9 cellular contexts compared by ENCODE assay signal in the genomic region with DNA sequence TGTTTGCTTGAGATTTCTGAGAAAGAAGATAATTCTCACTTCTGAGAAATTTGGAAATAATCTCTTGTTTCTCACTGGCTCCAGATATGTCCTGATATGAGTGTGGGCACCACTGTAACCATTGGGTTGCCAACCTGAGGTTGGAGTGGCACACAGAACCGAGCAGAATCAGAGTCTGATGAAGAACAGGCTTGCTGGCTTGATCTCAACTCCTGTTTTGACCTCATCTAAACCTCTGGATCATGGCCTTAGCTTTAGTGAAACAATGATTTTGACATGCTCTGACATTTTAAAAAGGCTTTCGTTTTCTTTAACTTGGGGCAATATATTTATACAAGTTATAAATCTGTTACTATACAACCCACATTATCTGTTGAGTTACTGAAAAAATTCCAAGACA.
"Had no signal": no experiment of that assay in that cellular context is flagged by ENCODE, and none has a peak within 500 bp of the region (broad histone marks: within the 10 kb centered on the region; RNA-seq: fewer than 3 reads in every experiment).

No MANE protein-coding gene starts in this region.

- H3K4me3 ChIP-seq: GM23248, GM23338, HAP-1 had no signal

- ATAC-seq: GM23338, HCT116 had no signal

- DNase-seq: GM23248, GOT3, H7, H9, HCEC 1CT, HFFc6 had no signal

- H2AFZ ChIP-seq: GM23248, GM23338 had no signal

- H3K36me3 ChIP-seq: HAP-1 had no signal

- H3K9me3 ChIP-seq: HAP-1 had no signal

- H3K4me1 ChIP-seq: HAP-1 had no signal

- H3K27ac ChIP-seq: GM23248 had no signal

- H3K4me2 ChIP-seq: GM23338 had no signal

- H3K9ac ChIP-seq: GM23248 had no signal
